ENCODE assay signal across 8 cellular contexts in genomic region chr11:68843052-68843561, GRCh38. TPM values are rescaled to one million over a fixed set of nuclear protein-coding genes. Genes with fewer than 3 reads are reported as not detected.
DNase-seq lines count a peak whose midpoint lies in the region; ATAC-seq and TF ChIP-seq lines count a peak whose summit lies in the region.

No MANE protein-coding gene starts in this region.

- no peak for TF ChIP-seq CTCF in Loucy (conservative IDR thresholded peaks at IDR 0.05; ENCODE audit: low read length)

- H3K9me3 ChIP-seq in CD4-positive, CD25-positive, alpha-beta regulatory T cell (ENCODE audit: control insufficient read depth in 2 of 2, low read length in 2 of 2) = no peaks in the 10 kb centered on the region
- no peaks in the 10 kb centered on the region for H3K9me3 ChIP-seq in Loucy (ENCODE audit: insufficient read depth, low read depth, low read length)

- no peaks in the 10 kb centered on the region for H3K36me3 Mint-ChIP-seq in CD4-positive, CD25-positive, alpha-beta regulatory T cell
- H3K36me3 Mint-ChIP-seq in activated T-cell treated with anti-CD3 and anti-CD28 coated beads, Interleukin-2, amount 50 U/mL, for 24 hours (ENCODE audit: low read depth) = no peaks in the 10 kb centered on the region

- H3K9me3 Mint-ChIP-seq in CD4-positive, CD25-positive, alpha-beta regulatory T cell = no peaks in the 10 kb centered on the region
- H3K9me3 Mint-ChIP-seq in activated T-cell treated with anti-CD3 and anti-CD28 coated beads, Interleukin-2, amount 50 U/mL, for 24 hours = no peaks in the 10 kb centered on the region

- H3K27ac ChIP-seq in CD4-positive, CD25-positive, alpha-beta regulatory T cell (ENCODE audit: insufficient read depth, low read length, poor library complexity, severe bottlenecking) = no peak overlapping the region

- no peaks in the 10 kb centered on the region for H3K27me3 ChIP-seq in CD4-positive, CD25-positive, alpha-beta regulatory T cell (ENCODE audit: control insufficient read depth, insufficient read depth, low read length)
- no peaks in the 10 kb centered on the region for H3K27me3 ChIP-seq in Loucy (ENCODE audit: insufficient read depth, low read length, poor library complexity, severe bottlenecking)

- H2AFZ ChIP-seq in Loucy (ENCODE audit: low read length) = peak overlapping the region; percentile 92

- peak overlapping the region; percentile 88 to 99 (median 94) for H3K4me3 Mint-ChIP-seq in CD4-positive, CD25-positive, alpha-beta regulatory T cell
- peak overlapping the region; percentile 80 for H3K4me3 Mint-ChIP-seq in activated T-cell treated with anti-CD3 and anti-CD28 coated beads, Interleukin-2, amount 50 U/mL, for 24 hours

- H4K20me1 ChIP-seq in Loucy (ENCODE audit: insufficient read depth, low read length, poor library complexity, severe bottlenecking) = peaks cover 7% of the 10 kb centered on the region

- H3K36me3 ChIP-seq in CD4-positive, CD25-positive, alpha-beta regulatory T cell (ENCODE audit: control insufficient read depth, insufficient read depth, low read length) = no peaks in the 10 kb centered on the region
- no peaks in the 10 kb centered on the region for H3K36me3 ChIP-seq in Loucy (ENCODE audit: insufficient read depth, low read length)

- peaks cover 25% of the 10 kb centered on the region for H3K27me3 Mint-ChIP-seq in CD4-positive, CD25-positive, alpha-beta regulatory T cell
- no peaks in the 10 kb centered on the region for H3K27me3 Mint-ChIP-seq in activated T-cell treated with anti-CD3 and anti-CD28 coated beads, Interleukin-2, amount 50 U/mL, for 24 hours

- peak overlapping the region; percentile 79 for H3K9ac ChIP-seq in Loucy (ENCODE audit: low read depth, low read length, poor library complexity, severe bottlenecking)

- peaks cover 27% of the 10 kb centered on the region for H3K79me2 ChIP-seq in Loucy (ENCODE audit: insufficient read depth, low read length)

- H3K4me1 ChIP-seq in CD4-positive, CD25-positive, alpha-beta regulatory T cell (ENCODE audit: control insufficient read depth, insufficient read depth, low read length, poor library complexity, severe bottlenecking) = peaks cover 51% of the 10 kb centered on the region
- peaks cover 30% of the 10 kb centered on the region for H3K4me1 ChIP-seq in Loucy (ENCODE audit: insufficient read depth, low read length, poor library complexity, severe bottlenecking)

- no peak for ATAC-seq in CD4-positive, CD25-positive, alpha-beta regulatory T cell (ENCODE audit: low read depth in 2 of 2)
- ATAC-seq in esophagus mucosa = no peak
- no peak for ATAC-seq in left lobe of liver
- ATAC-seq in GM21526 (IDR thresholded peaks at IDR 0.05; ENCODE audit: low FRiP score, unreplicated experiment) = no peak

- peak overlapping the region; percentile 87 for H3K4me2 ChIP-seq in Loucy (ENCODE audit: low read depth, low read length, poor library complexity, severe bottlenecking)

- peak overlapping the region; percentile 87 for H3K4me3 ChIP-seq in CD4-positive, CD25-positive, alpha-beta regulatory T cell (ENCODE audit: low read depth, low read length)
- H3K4me3 ChIP-seq in Loucy (ENCODE audit: low read length, poor library complexity, severe bottlenecking) = peak overlapping the region; percentile 98

- H3K27ac Mint-ChIP-seq in CD4-positive, CD25-positive, alpha-beta regulatory T cell = peak overlapping the region; percentile 91 to 97 (median 93)
- H3K27ac Mint-ChIP-seq in activated T-cell treated with anti-CD3 and anti-CD28 coated beads, Interleukin-2, amount 50 U/mL, for 24 hours = peak overlapping the region; percentile 86

- DNase-seq in CD4-positive, CD25-positive, alpha-beta regulatory T cell = peak; percentile 44 to 81 (median 56)
- peak; percentile 66 for DNase-seq in activated T-cell treated with anti-CD3 and anti-CD28 coated beads, Interleukin-2, amount 50 U/mL, for 24 hours
- DNase-seq in glomerular visceral epithelial cell (ENCODE audit: extremely low spot score) (peak; percentile 30), left lobe of liver (ENCODE audit: low spot score) (no peak)
- DNase-seq in stimulated activated CD4-positive, alpha-beta T cell treated with anti-CD3 and anti-CD28 coated beads, Interleukin-4, amount 100 ng/mL, for 4 hours = peak; percentile 46

- no peaks in the 10 kb centered on the region for H3K9me2 ChIP-seq in Loucy (replicated peaks; ENCODE audit: low read depth, low read length)

- peaks cover 6 to 45% (median 26%) of the 10 kb centered on the region in 4 donors for H3K4me1 Mint-ChIP-seq in CD4-positive, CD25-positive, alpha-beta regulatory T cell
- peaks cover 42% of the 10 kb centered on the region for H3K4me1 Mint-ChIP-seq in activated T-cell treated with anti-CD3 and anti-CD28 coated beads, Interleukin-2, amount 50 U/mL, for 24 hours (ENCODE audit: low read depth)

- peaks cover 20% of the 10 kb centered on the region for H3F3A ChIP-seq in Loucy (ENCODE audit: low read depth)

RNA-seq across cellular contexts. Expression of gene CPT1A, which starts 1.4 kb away (rescaled TPM):
- 16.7 TPM for total RNA-seq in CD4-positive, CD25-positive, alpha-beta regulatory T cell
- 1 to 10 TPM in 3 of 4 donors, under 1 TPM in 1; 0.32 to 4.5 (median 3.1) TPM for polyA plus RNA-seq in CD4-positive, CD25-positive, alpha-beta regulatory T cell
- total RNA-seq in esophagus mucosa (23.9 TPM), left lobe of liver (56.6 TPM)
